In genomic region chr9:40991741-40992471, GRCh38 we compare ENCODE assay signal across 8 cellular contexts.
A peak's percentile ranks its signal among the peaks of the same experiment; 100 is the strongest.
DNase-seq lines count a peak whose midpoint lies in the region; TF ChIP-seq lines count a peak whose summit lies in the region.
"Not testable (repeated sequence)": the region's sequence is repeated elsewhere in the genome, so short reads cannot be mapped to it uniquely, and the experiment has no call there.

No MANE protein-coding gene starts in this region.

- H3K27me3 ChIP-seq in HUES64 (ENCODE audit: insufficient read depth, low read length); rectal smooth muscle tissue (ENCODE audit: control insufficient read depth, insufficient read depth, low read length); thymus (ENCODE audit: control insufficient read depth, insufficient read depth): not testable (repeated sequence)

- H3K4me3 Mint-ChIP-seq in activated CD4-positive, alpha-beta T cell treated with anti-CD3 and anti-CD28 coated beads, Interleukin-2, amount 10 ng/mL, durations not matched to agents 7 days and 5 days, result not testable (repeated sequence)

- POLR2A ChIA-PET in activated CD4-positive, alpha-beta T cell treated with anti-CD3 and anti-CD28 coated beads, Interleukin-2, amount 10 ng/mL, durations not matched to agents 7 days and 5 days (lab: Charles Lee), result not testable (repeated sequence)

- peak overlapping the region; percentile 90 for H3K9ac ChIP-seq in HUES64 (ENCODE audit: low read depth, low read length)
- peak overlapping the region; percentile 90 for H3K9ac ChIP-seq in rectal smooth muscle tissue (ENCODE audit: low read length)

- DNase-seq in GM12865 (ENCODE audit: low read depth), result peak; percentile 99
- peak; percentile 98 for DNase-seq in H4 (ENCODE audit: low spot score)
- peak; percentile 99 for DNase-seq in activated CD4-positive, alpha-beta T cell treated with anti-CD3 and anti-CD28 coated beads, Interleukin-2, amount 10 ng/mL, durations not matched to agents 7 days and 5 days
- DNase-seq in cerebellum (ENCODE audit: low spot score), result peak; percentile 88

- H3K9me3 ChIP-seq in HUES64 (ENCODE audit: insufficient read depth, low read depth, low read length); iPS-18c (ENCODE audit: control insufficient read depth, insufficient read depth, low read length); thymus (ENCODE audit: control insufficient read depth): not testable (repeated sequence)

- CTCF ChIA-PET in activated CD4-positive, alpha-beta T cell treated with anti-CD3 and anti-CD28 coated beads, Interleukin-2, amount 10 ng/mL, durations not matched to agents 7 days and 5 days (lab: Charles Lee), result interaction anchor here (0.6 to 1.5 kb wide), 5 partner anchors 9 to 49 kb away, joined by 3 to 13 read pairs (median 5); no protein-coding TSS in a partner anchor

- H3K9me3 Mint-ChIP-seq in activated CD4-positive, alpha-beta T cell treated with anti-CD3 and anti-CD28 coated beads, Interleukin-2, amount 10 ng/mL, durations not matched to agents 7 days and 5 days, result not testable (repeated sequence)

- peaks cover 35% of the 10 kb centered on the region for H3K36me3 Mint-ChIP-seq in activated CD4-positive, alpha-beta T cell treated with anti-CD3 and anti-CD28 coated beads, Interleukin-2, amount 10 ng/mL, durations not matched to agents 7 days and 5 days (ENCODE audit: low read depth)

- TF ChIP-seq CTCF in GM12865 (IDR thresholded peaks at IDR 0.05; ENCODE audit: insufficient read depth, low read depth, low read length, missing control alignments), result peak; percentile 90

- H3K4me1 ChIP-seq in HUES64 (ENCODE audit: insufficient read depth, low read length); rectal smooth muscle tissue (ENCODE audit: control insufficient read depth, insufficient read depth, low read length); thymus (ENCODE audit: control insufficient read depth, insufficient read depth, low read length): not testable (repeated sequence)

- H3K27ac ChIP-seq in HUES64 (ENCODE audit: low read depth, low read length) (peak overlapping the region; percentile 77), rectal smooth muscle tissue (ENCODE audit: low read depth, low read length) (peak overlapping the region; percentile 87), thymus (ENCODE audit: low read depth) (peak overlapping the region; percentile 96)

- H3K4me3 ChIP-seq in GM12865 (ENCODE audit: low read depth, low read length), result peak overlapping the region; percentile 77
- peak overlapping the region; percentile 94 for H3K4me3 ChIP-seq in HUES64 (ENCODE audit: low read length)
- H3K4me3 ChIP-seq in iPS-18c (ENCODE audit: insufficient read depth, low read depth, low read length), result peak overlapping the region; percentile 88
- peak overlapping the region; percentile 94 for H3K4me3 ChIP-seq in rectal smooth muscle tissue (ENCODE audit: low read length)
- peak overlapping the region; percentile 53 for H3K4me3 ChIP-seq in thymus (ENCODE audit: low read length)

- H3K4me1 Mint-ChIP-seq in activated CD4-positive, alpha-beta T cell treated with anti-CD3 and anti-CD28 coated beads, Interleukin-2, amount 10 ng/mL, durations not matched to agents 7 days and 5 days, result peaks cover 26% of the 10 kb centered on the region

- not testable (repeated sequence) for H3K27me3 Mint-ChIP-seq in activated CD4-positive, alpha-beta T cell treated with anti-CD3 and anti-CD28 coated beads, Interleukin-2, amount 10 ng/mL, durations not matched to agents 7 days and 5 days

- 20% methylated on average over 54 of the region's 54 CpGs for WGBS in HUES64
- WGBS in thymus, result 12% methylated on average over 54 of the region's 54 CpGs

- not testable (repeated sequence) for H3K36me3 ChIP-seq in HUES64 (ENCODE audit: insufficient read depth, low read length); rectal smooth muscle tissue (ENCODE audit: control insufficient read depth, insufficient read depth, low read length); thymus (ENCODE audit: control insufficient read depth, insufficient read depth)

- H3K27ac Mint-ChIP-seq in activated CD4-positive, alpha-beta T cell treated with anti-CD3 and anti-CD28 coated beads, Interleukin-2, amount 10 ng/mL, durations not matched to agents 7 days and 5 days, result not testable (repeated sequence)

Comparison
In these comparisons a context has a peak if more than half of its experiments do, and no peak if none do; other contexts are left out.
1. Peak in every context shown above with its lines: DNase-seq, H3K4me3 ChIP-seq and H3K27ac ChIP-seq.